ENCODE assay signal across 30 cellular contexts in the genomic region with DNA sequence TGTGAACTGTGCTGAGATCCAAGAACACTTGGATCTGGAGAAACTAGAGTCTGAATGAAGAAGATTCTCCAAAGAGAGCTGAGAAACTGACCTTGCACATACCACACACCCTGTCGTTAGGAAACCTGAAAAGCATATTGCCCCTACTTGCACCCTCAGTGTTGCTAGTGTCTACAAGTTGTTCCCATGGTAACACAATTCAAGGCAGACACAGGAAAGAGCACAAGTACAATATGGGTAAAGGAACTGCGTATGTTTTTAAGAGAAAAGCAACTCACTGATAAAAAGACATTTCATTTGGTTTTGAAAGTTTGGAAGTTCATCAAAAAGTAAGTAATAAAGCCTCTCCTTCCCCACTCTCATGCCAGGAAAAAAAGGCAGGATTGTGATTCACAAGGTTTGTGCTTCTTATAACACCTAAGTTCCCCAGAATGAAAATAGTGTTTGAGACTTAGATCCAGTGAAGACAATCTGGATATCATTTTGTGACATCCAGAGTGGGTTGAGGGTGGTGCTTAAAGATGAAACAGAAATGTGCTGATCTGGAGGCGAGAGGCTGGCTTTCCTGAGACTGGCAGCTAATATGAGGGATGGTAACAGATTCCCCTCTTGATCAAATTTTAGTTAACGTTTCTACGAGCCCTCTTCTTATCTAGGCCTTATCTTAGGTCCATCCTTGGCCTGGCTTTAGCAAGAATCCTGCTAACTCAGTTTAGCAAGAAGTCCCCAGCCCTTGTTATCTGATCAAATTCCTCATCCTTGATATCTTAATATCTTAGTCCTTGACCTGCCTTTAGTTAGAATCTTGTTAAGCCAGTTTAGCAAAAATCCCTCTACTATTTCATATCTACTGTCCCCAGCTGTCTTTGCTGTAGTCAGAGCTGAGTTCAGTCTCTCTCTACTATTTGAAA. TPM values are rescaled to one million over a fixed set of nuclear protein-coding genes. Genes with fewer than 3 reads are reported as not detected.
A peak's percentile ranks its signal among the peaks of the same experiment; 100 is the strongest.
DNase-seq lines count a peak whose midpoint lies in the region; ATAC-seq, FAIRE-seq and TF ChIP-seq lines count a peak whose summit lies in the region.
"Had no signal": no experiment of that assay in that cellular context is flagged by ENCODE, and none has a peak within 500 bp of the region (broad histone marks: within the 10 kb centered on the region; RNA-seq: fewer than 3 reads in every experiment).

No MANE protein-coding gene starts in this region.

- peak; percentile 57 for ATAC-seq in naive thymus-derived CD4-positive, alpha-beta T cell
- ATAC-seq in HG03469 (IDR thresholded peaks at IDR 0.05; ENCODE audit: unreplicated experiment): no peak
- no peak for ATAC-seq in pancreas
- ATAC-seq in foreskin keratinocyte: no peak
- ATAC-seq: activated T-cell treated with anti-CD3 and anti-CD28 coated beads, Interleukin-2, amount 50 U/mL, for 72 hours; WTC11 had no signal

- H3K9me3 ChIP-seq in mammary epithelial cell (replicated peaks; ENCODE audit: insufficient read depth, low read length) (no peaks in the 10 kb centered on the region), pancreas (no peaks in the 10 kb centered on the region)
- no peaks in the 10 kb centered on the region for H3K9me3 ChIP-seq in naive thymus-derived CD4-positive, alpha-beta T cell (ENCODE audit: control insufficient read depth in 2 of 3, low read length in 3 of 3)
- H3K9me3 ChIP-seq: esophagus muscularis mucosa, HAP-1, SJCRH30, suprapubic skin had no signal

- no peak overlapping the region for H3K27ac ChIP-seq in mammary epithelial cell (ENCODE audit: insufficient read depth, low read depth, low read length)
- peak overlapping the region; percentile 46 for H3K27ac ChIP-seq in VCaP
- no peak overlapping the region for H3K27ac ChIP-seq in naive thymus-derived CD4-positive, alpha-beta T cell (ENCODE audit: low read depth, low read length)
- no peak overlapping the region for H3K27ac ChIP-seq in pancreas
- no peak overlapping the region for H3K27ac ChIP-seq in foreskin keratinocyte
- H3K27ac ChIP-seq: esophagus muscularis mucosa, left ventricle myocardium inferior, SJCRH30, suprapubic skin had no signal

- no peaks in the 10 kb centered on the region for H3K36me3 ChIP-seq in mammary epithelial cell (ENCODE audit: insufficient read depth, low read length)
- H3K36me3 ChIP-seq in naive thymus-derived CD4-positive, alpha-beta T cell (ENCODE audit: control insufficient read depth in 2 of 3, insufficient read depth in 3 of 3, low read length in 3 of 3): no peaks in the 10 kb centered on the region
- no peaks in the 10 kb centered on the region for H3K36me3 ChIP-seq in pancreas
- H3K36me3 ChIP-seq: esophagus muscularis mucosa, HAP-1, left ventricle myocardium inferior, SJCRH30, suprapubic skin had no signal

- H3K79me2 ChIP-seq in mammary epithelial cell (ENCODE audit: insufficient read depth, low read length): no peaks in the 10 kb centered on the region

- BruUV-seq in mammary epithelial cell (replicated peaks; lab: Mats Ljungman, UMichigan) (no TSS peak), MCF 10A (replicated peaks; lab: Mats Ljungman, UMichigan) (no TSS peak)

- no peaks in the 10 kb centered on the region for H3K27me3 Mint-ChIP-seq in MCF 10A (ENCODE audit: insufficient read depth, unreplicated experiment)
- H3K27me3 Mint-ChIP-seq in naive thymus-derived CD4-positive, alpha-beta T cell: peaks cover 0 to 5% (median 0%) of the 10 kb centered on the region in 5 donors

- H3K27me3 ChIP-seq in mammary epithelial cell (ENCODE audit: insufficient read depth, low read length) (no peaks in the 10 kb centered on the region), pancreas (no peaks in the 10 kb centered on the region), foreskin keratinocyte (no peaks in the 10 kb centered on the region)
- H3K27me3 ChIP-seq in naive thymus-derived CD4-positive, alpha-beta T cell (ENCODE audit: control insufficient read depth in 2 of 2, insufficient read depth in 2 of 2, low read length in 2 of 2): no peaks in the 10 kb centered on the region
- H3K27me3 ChIP-seq: esophagus muscularis mucosa, SJCRH30, suprapubic skin had no signal

- H3K9ac ChIP-seq in mammary epithelial cell (ENCODE audit: insufficient read depth, low read length): no peak overlapping the region

- no peak overlapping the region for H3K4me2 ChIP-seq in mammary epithelial cell (ENCODE audit: insufficient read depth, low read depth, low read length)

- no peak overlapping the region for H3K27ac Mint-ChIP-seq in MCF 10A (ENCODE audit: low read depth, unreplicated experiment)
- H3K27ac Mint-ChIP-seq in naive thymus-derived CD4-positive, alpha-beta T cell: peak overlapping the region in 4 of 9 donors; percentile 2 to 49 (median 34)
- H3K27ac Mint-ChIP-seq: activated T-cell treated with anti-CD3 and anti-CD28 coated beads, Interleukin-2, amount 50 U/mL, for 72 hours; dendritic cell treated with granulocyte-macrophage colony-stimulating factor and Interleukin-4, amounts not matched to agents 40 ng/mL and 50 ng/mL, for 4 days; WTC11 had no signal

- H3K4me1 ChIP-seq in mammary epithelial cell (ENCODE audit: insufficient read depth, low read length): no peaks in the 10 kb centered on the region
- H3K4me1 ChIP-seq in naive thymus-derived CD4-positive, alpha-beta T cell (ENCODE audit: control insufficient read depth in 2 of 2, insufficient read depth in 2 of 2, low read length in 2 of 2): no peaks in the 10 kb centered on the region
- no peaks in the 10 kb centered on the region for H3K4me1 ChIP-seq in pancreas
- H3K4me1 ChIP-seq in foreskin keratinocyte: no peaks in the 10 kb centered on the region
- H3K4me1 ChIP-seq: esophagus muscularis mucosa, HAP-1, left ventricle myocardium inferior, SJCRH30, suprapubic skin had no signal

- H2AFZ ChIP-seq in mammary epithelial cell (ENCODE audit: low read depth, low read length): no peak overlapping the region

- H3K4me3 ChIP-seq in mammary epithelial cell (replicated peaks in 1 of 3; ENCODE audit: insufficient read depth in 1 of 3, low read depth in 2 of 3, low read length in 3 of 3) (no peak overlapping the region), pancreas (no peak overlapping the region)
- H3K4me3 ChIP-seq in naive thymus-derived CD4-positive, alpha-beta T cell (ENCODE audit: low read length): no peak overlapping the region
- H3K4me3 ChIP-seq: esophagus muscularis mucosa, HAP-1, left ventricle myocardium inferior, SJCRH30, suprapubic skin had no signal

- WGBS in mammary epithelial cell (ENCODE audit: low coverage, missing lambda C conversion rate): 41% methylated on average over 5 of the region's 5 CpGs
- WGBS in pancreas, 2 donors: 65% methylated on average over 5 of the region's 5 CpGs

- no peaks in the 10 kb centered on the region for H4K20me1 ChIP-seq in mammary epithelial cell (ENCODE audit: insufficient read depth, low read length)

- POLR2A ChIA-PET in MCF 10A (lab: Yijun Ruan, JAX): no interaction called here
- POLR2A ChIA-PET in naive thymus-derived CD4-positive, alpha-beta T cell (lab: Charles Lee): no interaction called here

- DNase-seq in mammary epithelial cell (peak; percentile 21), MCF 10A (ENCODE audit: unreplicated experiment) (no peak), SIG-M5 (lab: John Stamatoyannopoulos, UW) (no peak), pancreas (no peak), foreskin keratinocyte (no peak)
- DNase-seq in naive thymus-derived CD4-positive, alpha-beta T cell: peak in 2 of 9 donors; percentile 32 to 43
- DNase-seq: activated CD4-positive, alpha-beta T cell treated with anti-CD3 and anti-CD28 coated beads, Interleukin-2, amount 50 U/mL, for 4 hours; activated T-cell treated with anti-CD3 and anti-CD28 coated beads, Interleukin-2, amount 50 U/mL, for 72 hours; caudate nucleus; foreskin fibroblast; head of caudate nucleus; left ventricle myocardium inferior; NCI-H1436; NCI-H2081; NCI-H345; NCI-H82; retina; SJCRH30; stimulated activated naive CD4-positive, alpha-beta T cell treated with Interleukin-2 at 50 U/mL for 16 hours had no signal

- FAIRE-seq in pancreas (lab: Jason Lieb, UNC): no peak
- FAIRE-seq: A204.1, endometrium, keratinocyte had no signal

- dilution Hi-C loops in mammary epithelial cell (cut with HindIII; ENCODE audit: low sequenced_read_pairs): no loop called here

- intact Hi-C loops in mammary epithelial cell (cut with micrococcal nuclease): no loop called here
- intact Hi-C loops in MCF 10A (cut with micrococcal nuclease): no loop called here
- intact Hi-C loops in naive thymus-derived CD4-positive, alpha-beta T cell (cut with micrococcal nuclease): no loop called here
- intact Hi-C loops in pancreas (cut with DNase I): no loop called here

- no peak overlapping the region for H3K4me3 Mint-ChIP-seq in MCF 10A (ENCODE audit: unreplicated experiment)
- no peak overlapping the region for H3K4me3 Mint-ChIP-seq in naive thymus-derived CD4-positive, alpha-beta T cell
- H3K4me3 Mint-ChIP-seq: activated T-cell treated with anti-CD3 and anti-CD28 coated beads, Interleukin-2, amount 50 U/mL, for 72 hours; dendritic cell treated with granulocyte-macrophage colony-stimulating factor and Interleukin-4, amounts not matched to agents 40 ng/mL and 50 ng/mL, for 4 days; WTC11 had no signal

- H3K36me3 Mint-ChIP-seq in MCF 10A (ENCODE audit: insufficient read depth, unreplicated experiment): peaks cover 6% of the 10 kb centered on the region
- peaks cover 5 to 26% (median 8%) of the 10 kb centered on the region in 5 donors for H3K36me3 Mint-ChIP-seq in naive thymus-derived CD4-positive, alpha-beta T cell

- no peaks in the 10 kb centered on the region for H3K4me1 Mint-ChIP-seq in MCF 10A (ENCODE audit: insufficient read depth, unreplicated experiment)
- peaks cover 0 to 22% (median 16%) of the 10 kb centered on the region in 7 donors for H3K4me1 Mint-ChIP-seq in naive thymus-derived CD4-positive, alpha-beta T cell

- no peak for TF ChIP-seq CTCF in mammary epithelial cell (conservative IDR thresholded peaks at IDR 0.05 in 1 of 2, IDR thresholded peaks at IDR 0.05 in 1 of 2; ENCODE audit: extremely low read depth in 1 of 2, insufficient read depth in 1 of 2, low read depth in 1 of 2, low read length in 2 of 2)
- no peak for TF ChIP-seq CTCF in MCF 10A (IDR thresholded peaks at IDR 0.05; ENCODE audit: unreplicated experiment)
- TF ChIP-seq CTCF in VCaP (conservative IDR thresholded peaks at IDR 0.05): no peak
- no peak for TF ChIP-seq CTCF in pancreas (IDR thresholded peaks at IDR 0.05)
- no peak for TF ChIP-seq CTCF in foreskin keratinocyte (conservative IDR thresholded peaks at IDR 0.05)

- peaks cover 8% of the 10 kb centered on the region for H3K9me3 Mint-ChIP-seq in MCF 10A (ENCODE audit: unreplicated experiment)
- peaks cover 6 to 26% (median 20%) of the 10 kb centered on the region in 11 donors for H3K9me3 Mint-ChIP-seq in naive thymus-derived CD4-positive, alpha-beta T cell

- CTCF ChIA-PET in mammary epithelial cell (lab: Charles Lee; ENCODE audit: low non-redundant PET): no interaction called here
- CTCF ChIA-PET in MCF 10A (lab: Yijun Ruan, JAX): interaction anchor here (0.6 to 0.8 kb wide), 2 partner anchors 28 to 129 kb away, joined by 3 read pairs; no protein-coding TSS in a partner anchor
- CTCF ChIA-PET in naive thymus-derived CD4-positive, alpha-beta T cell (lab: Charles Lee): no interaction called here

- in situ Hi-C loops in mammary epithelial cell (cut with MboI; ENCODE audit: low sequenced_read_pairs in 2 of 2): no loop called here

RNA-seq across cellular contexts. Expression of a gene that starts 42.3 kb away (rescaled TPM):
- total RNA-seq in mammary epithelial cell: 10 to 100 TPM; 11.7 to 19.9 TPM
- polyA plus RNA-seq in mammary epithelial cell: 12.0 TPM
- polyA minus RNA-seq in mammary epithelial cell: 20.7 TPM
- 6.8 and 10.0 TPM in 2 replicates for total RNA-seq in MCF 10A (2022)
- 1 to 10 TPM in 3 of 5 experiments, under 1 TPM in 1, not detected in 1; 0.45 to 3.3 (median 1.9) TPM for total RNA-seq in naive thymus-derived CD4-positive, alpha-beta T cell
- under 1 TPM; 0.76 to 0.86 TPM for polyA plus RNA-seq in naive thymus-derived CD4-positive, alpha-beta T cell
- 1 to 10 TPM; 2.2 to 4.4 (median 2.5) TPM for total RNA-seq in pancreas
- 1 to 10 TPM in 1 of 2 donors, under 1 TPM in 1; 0.96 to 1.3 TPM for polyA plus RNA-seq in pancreas
- total RNA-seq in foreskin keratinocyte: 16.2 and 17.0 TPM in 2 replicates
- 3.2 and 4.3 TPM in 2 replicates for polyA plus RNA-seq in foreskin keratinocyte

RNA-seq across cellular contexts. Expression of a gene that starts 42.4 kb away (rescaled TPM):
- total RNA-seq in mammary epithelial cell (under 1 TPM; 0.12 to 0.17 TPM), MCF 10A (2022) (not detected in 2 replicates), pancreas (1 to 10 TPM in 3 of 6 donors, under 1 TPM in 3; 0.67 to 3.2 (median 1.3) TPM), foreskin keratinocyte (0.31 and 0.53 TPM in 2 replicates)
- polyA plus RNA-seq in mammary epithelial cell (0.27 TPM), pancreas (1 to 10 TPM in 1 of 2 donors, under 1 TPM in 1; 0.99 to 2.1 TPM), foreskin keratinocyte (0.41 and 0.50 TPM in 2 replicates)
- polyA minus RNA-seq in mammary epithelial cell: not detected
- not detected for total RNA-seq in naive thymus-derived CD4-positive, alpha-beta T cell
- polyA plus RNA-seq in naive thymus-derived CD4-positive, alpha-beta T cell: under 1 TPM in 1 of 2 donors, not detected in 1; 0.49 TPM
- total RNA-seq: left ventricle myocardium inferior, osteoblast, SJCRH30 had no signal
